ENCODE assay signal across 13 cellular contexts in the genomic region with DNA sequence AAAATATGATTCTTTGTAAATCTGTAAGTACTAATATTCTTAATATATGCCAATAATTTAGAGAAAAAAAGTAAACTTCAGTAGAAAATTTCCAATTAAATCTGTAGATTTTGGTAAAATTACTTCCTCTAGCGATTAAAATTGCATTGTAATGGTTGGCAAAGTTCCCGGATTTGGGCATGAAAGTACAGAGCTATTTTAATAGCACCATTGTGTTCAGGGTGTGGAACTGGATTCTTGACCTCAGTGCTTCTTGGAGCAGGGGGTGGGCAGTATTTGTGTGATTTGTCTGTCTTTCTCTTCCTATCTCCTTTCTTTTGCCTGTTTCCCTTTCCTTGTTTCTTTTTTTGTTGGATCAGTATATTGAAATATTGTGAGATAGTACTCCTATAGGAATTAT.
A peak's percentile ranks its signal among the peaks of the same experiment; 100 is the strongest.
DNase-seq lines count a peak whose midpoint lies in the region; TF ChIP-seq lines count a peak whose summit lies in the region.
"Had no signal": no experiment of that assay in that cellular context is flagged by ENCODE, and none has a peak within 500 bp of the region (broad histone marks: within the 10 kb centered on the region; RNA-seq: fewer than 3 reads in every experiment).

No MANE protein-coding gene starts in this region.

- no peaks in the 10 kb centered on the region for H3K79me2 ChIP-seq in smooth muscle cell (ENCODE audit: low read depth)

- no peaks in the 10 kb centered on the region for H3F3A ChIP-seq in smooth muscle cell (ENCODE audit: low read depth)

- no peak overlapping the region for H3K27ac ChIP-seq in smooth muscle cell (ENCODE audit: low read depth)
- H3K27ac ChIP-seq: neutrophil had no signal

- TF ChIP-seq CTCF in epithelial cell of esophagus (IDR thresholded peaks at IDR 0.05; ENCODE audit: insufficient read depth, low read depth, low read length, missing control alignments) (no peak), smooth muscle cell (IDR thresholded peaks at IDR 0.05; ENCODE audit: borderline replicate concordance, insufficient read depth, poor library complexity, severe bottlenecking) (no peak)

- 82% methylated on average over 2 of the region's 2 CpGs for WGBS in smooth muscle cell (ENCODE audit: low lambda C conversion rate)

- H4K20me1 ChIP-seq in smooth muscle cell (ENCODE audit: low read depth): no peaks in the 10 kb centered on the region

- H3K36me3 ChIP-seq in smooth muscle cell (ENCODE audit: low read depth): no peaks in the 10 kb centered on the region
- H3K36me3 ChIP-seq: neutrophil had no signal

- H3K4me3 ChIP-seq in epithelial cell of esophagus (ENCODE audit: low read length) (no peak overlapping the region), smooth muscle cell (no peak overlapping the region)

- peaks cover 10% of the 10 kb centered on the region for H3K4me1 ChIP-seq in smooth muscle cell (ENCODE audit: low read depth)

- H3K9ac ChIP-seq in smooth muscle cell (ENCODE audit: low read depth): no peak overlapping the region

- H2AFZ ChIP-seq in smooth muscle cell (ENCODE audit: low read depth): no peak overlapping the region

- no peaks in the 10 kb centered on the region for H3K27me3 ChIP-seq in smooth muscle cell (ENCODE audit: low read depth)
- H3K27me3 ChIP-seq: neutrophil had no signal

- no peaks in the 10 kb centered on the region for H3K9me3 ChIP-seq in smooth muscle cell (replicated peaks; ENCODE audit: low read depth)
- H3K9me3 ChIP-seq: neutrophil had no signal

- H3K4me2 ChIP-seq in smooth muscle cell: no peak overlapping the region

- DNase-seq in COLO829 (ENCODE audit: low spot score): peak; percentile 67
- peak; percentile 3 for DNase-seq in NCI-H226
- peak; percentile 63 for DNase-seq in epithelial cell of esophagus (ENCODE audit: low read depth)
- DNase-seq in lung microvascular endothelial cell (ENCODE audit: low read depth in 2 of 2): peak; percentile 47 to 55
- DNase-seq in cortex of kidney (lab: John Stamatoyannopoulos, UW): no peak
- DNase-seq in UCSD-AML1 (lab: John Stamatoyannopoulos, UW; ENCODE audit: unreplicated experiment): no peak
- no peak for DNase-seq in NCI-H446 treated with DMSO at 0.1 percent for 48 hours (lab: John Stamatoyannopoulos, UW)
- DNase-seq in smooth muscle cell (lab: John Stamatoyannopoulos, UW; ENCODE audit: unreplicated experiment): no peak
- DNase-seq: activated naive CD4-positive, alpha-beta T cell; CD8-positive, alpha-beta T cell; H7; NCI-H526 treated with DMSO at 0.1 percent for 48 hours had no signal

Comparison
In these comparisons a context has a peak if more than half of its experiments do, and no peak if none do; other contexts are left out.
1. DNase-seq: peak in COLO829 (single experiment), NCI-H226 (single experiment), epithelial cell of esophagus (single experiment) and lung microvascular endothelial cell (2 of 2); none in cortex of kidney (single experiment), UCSD-AML1 (single experiment), NCI-H446 treated with DMSO at 0.1 percent for 48 hours (single experiment) and smooth muscle cell (single experiment).